Comparison of ENCODE assay signal across 24 cellular contexts in the genomic region with DNA sequence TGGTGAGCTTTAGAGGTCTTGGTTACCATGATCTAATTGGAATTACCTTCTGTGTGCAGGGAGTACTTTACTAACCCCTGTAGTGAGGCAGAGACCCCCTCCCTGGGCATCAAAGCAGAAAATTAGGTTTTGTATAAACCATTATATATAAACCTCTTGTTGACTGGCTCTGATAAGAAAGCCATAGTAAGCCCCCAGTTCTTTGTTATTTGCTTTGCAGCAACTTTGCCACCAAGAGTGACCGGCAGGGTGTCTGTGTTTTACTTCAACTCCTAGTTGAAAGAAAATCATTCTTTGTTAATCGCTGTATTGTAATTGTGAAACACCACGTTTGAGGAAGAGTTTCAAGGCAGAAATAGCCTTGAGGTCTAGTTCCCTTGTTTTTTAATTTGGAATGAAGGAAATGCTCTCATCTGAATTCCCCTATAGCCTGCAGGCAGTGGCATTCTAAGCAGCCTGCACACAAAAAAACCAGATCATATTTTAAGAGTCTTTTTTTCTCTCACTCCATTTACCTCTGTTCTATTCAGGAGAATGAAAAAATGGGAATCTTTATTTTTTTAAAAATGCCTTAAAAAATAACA.
DNase-seq lines count a peak whose midpoint lies in the region; ATAC-seq and TF ChIP-seq lines count a peak whose summit lies in the region.
"Had no signal": no experiment of that assay in that cellular context is flagged by ENCODE, and none has a peak within 500 bp of the region (broad histone marks: within the 10 kb centered on the region; RNA-seq: fewer than 3 reads in every experiment).

No MANE protein-coding gene starts in this region.

- H3K27me3 ChIP-seq in GM23338 (ENCODE audit: insufficient read depth), result peaks cover 23% of the 10 kb centered on the region
- H3K27me3 ChIP-seq in PC-9 (ENCODE audit: insufficient read depth, low read depth), result no peaks in the 10 kb centered on the region
- H3K27me3 ChIP-seq in sigmoid colon, result peaks cover 0 to 2% (median 0%) of the 10 kb centered on the region in 3 donors
- H3K27me3 ChIP-seq: esophagus muscularis mucosa had no signal

- H3K9me2 ChIP-seq in GM23338 (ENCODE audit: insufficient read depth), result peaks cover 9% of the 10 kb centered on the region; the same call in 1 of the 2 replicates
- H3K9me2 ChIP-seq in PC-9 (ENCODE audit: insufficient read depth), result no peaks in the 10 kb centered on the region

- BruUV-seq in PC-9 (replicated peaks; lab: Mats Ljungman, UMichigan), result no TSS peak

- TF ChIP-seq CTCF in GM23338 (conservative IDR thresholded peaks at IDR 0.05; ENCODE audit: low read depth in 2 of 2) (no peak), PC-9 (conservative IDR thresholded peaks at IDR 0.05) (no peak), osteocyte (IDR thresholded peaks at IDR 0.05) (no peak), sigmoid colon (IDR thresholded peaks at IDR 0.05) (no peak)

- H3K27me3 Mint-ChIP-seq in GM23338 (ENCODE audit: insufficient read depth, low read depth, poor library complexity), result peaks cover 25% of the 10 kb centered on the region
- H3K27me3 Mint-ChIP-seq in osteocyte (ENCODE audit: unreplicated experiment), result no peaks in the 10 kb centered on the region
- H3K27me3 Mint-ChIP-seq: activated CD4-positive, alpha-beta T cell treated with anti-CD3 and anti-CD28 coated beads, Interleukin-2, amount 10 ng/mL, durations not matched to agents 24 days and 14 days; activated CD8-positive, alpha-beta memory T cell treated with anti-CD3 and anti-CD28 coated beads, Interleukin-2, amount 10 ng/mL, durations not matched to agents 7 days and 5 days; activated naive CD8-positive, alpha-beta T cell treated with anti-CD3 and anti-CD28 coated beads for 36 hours; natural killer cell treated with Interleukin-12 subunit alpha and Interleukin-12 subunit beta and Interleukin-15 and Interleukin-18, amount 100 ng/mL, for 72 hours had no signal

- H3K4me1 ChIP-seq in GM23338 (ENCODE audit: insufficient read depth), result peaks cover 30% of the 10 kb centered on the region
- peaks cover 35% of the 10 kb centered on the region for H3K4me1 ChIP-seq in PC-9 (replicated peaks; ENCODE audit: insufficient read depth)
- H3K4me1 ChIP-seq in sigmoid colon, result no peaks in the 10 kb centered on the region
- H3K4me1 ChIP-seq: esophagus muscularis mucosa had no signal

- H3K9me3 Mint-ChIP-seq in GM23338, result peaks cover 2% of the 10 kb centered on the region; the same call in 1 of the 3 replicates
- H3K9me3 Mint-ChIP-seq in osteocyte (ENCODE audit: unreplicated experiment), result peaks cover 4% of the 10 kb centered on the region
- H3K9me3 Mint-ChIP-seq: activated CD4-positive, alpha-beta T cell treated with anti-CD3 and anti-CD28 coated beads, Interleukin-2, amount 10 ng/mL, durations not matched to agents 24 days and 14 days; activated naive CD8-positive, alpha-beta T cell treated with anti-CD3 and anti-CD28 coated beads for 36 hours; activated T-helper 2 cell treated with anti-CD3 and anti-CD28 coated beads, Interferon-gamma antibody, Interleukin-2, Interleukin-4, amounts not matched to agents 10 μg/mL and 5 μg/mL and 100 μg/mL, durations not matched to agents 14 hours and 24 hours and 36 hours had no signal

- no peak for TF ChIP-seq EP300 in sigmoid colon (IDR thresholded peaks at IDR 0.05)

- H3K4me3 ChIP-seq in GM23338 (0 out of 2 replicates have a peak overlapping the region, but pooled peaks have one; percentile 5), PC-9 (no peak overlapping the region), sigmoid colon (no peak overlapping the region)
- H3K4me3 ChIP-seq: esophagus muscularis mucosa, GM12878 had no signal

- no peak overlapping the region for H3K27ac Mint-ChIP-seq in GM23338
- peak overlapping the region; percentile 43 for H3K27ac Mint-ChIP-seq in osteocyte (ENCODE audit: unreplicated experiment)
- H3K27ac Mint-ChIP-seq: activated CD4-positive, alpha-beta T cell treated with anti-CD3 and anti-CD28 coated beads, Interleukin-2, amount 10 ng/mL, durations not matched to agents 24 days and 14 days; activated CD8-positive, alpha-beta memory T cell treated with anti-CD3 and anti-CD28 coated beads, Interleukin-2, amount 10 ng/mL, durations not matched to agents 7 days and 5 days; activated naive CD8-positive, alpha-beta T cell treated with anti-CD3 and anti-CD28 coated beads for 36 hours; activated T-helper 2 cell treated with anti-CD3 and anti-CD28 coated beads, Interferon-gamma antibody, Interleukin-2, Interleukin-4, amounts not matched to agents 10 μg/mL and 5 μg/mL and 100 μg/mL, durations not matched to agents 14 hours and 24 hours and 36 hours; CD14-positive monocyte; immature natural killer cell; natural killer cell treated with Interleukin-12 subunit alpha and Interleukin-12 subunit beta and Interleukin-15 and Interleukin-18, amount 100 ng/mL, for 72 hours had no signal

- ATAC-seq in GM23338 (peak; percentile 85), HG03139 (IDR thresholded peaks at IDR 0.05; ENCODE audit: unreplicated experiment) (no peak)
- ATAC-seq: activated CD8-positive, alpha-beta memory T cell treated with anti-CD3 and anti-CD28 coated beads, Interleukin-2, amount 10 ng/mL, durations not matched to agents 7 days and 5 days; GM12878; left ventricle myocardium superior; natural killer cell treated with Interleukin-12 subunit alpha and Interleukin-12 subunit beta and Interleukin-15 and Interleukin-18, amount 100 ng/mL, for 72 hours; SK-N-SH treated with all-trans-retinoic acid at 6 μM for 48 hours had no signal

- H2AFZ ChIP-seq in GM23338, result no peak overlapping the region
- no peak overlapping the region for H2AFZ ChIP-seq in PC-9

- POLR2A ChIA-PET in PC-9 (lab: Charles Lee; ENCODE audit: unreplicated experiment), result no interaction called here

- WGBS in sigmoid colon, 2 donors, result 49 to 50% methylated on average over 3 of the region's 3 CpGs

- H3K79me2 ChIP-seq in GM23338 (replicated peaks; ENCODE audit: insufficient read depth), result no peaks in the 10 kb centered on the region
- H3K79me2 ChIP-seq in PC-9 (ENCODE audit: low read depth), result no peaks in the 10 kb centered on the region

- peak overlapping the region; percentile 62 for H3K27ac ChIP-seq in GM23338 (ENCODE audit: low read depth)
- H3K27ac ChIP-seq in PC-9, result no peak overlapping the region
- H3K27ac ChIP-seq in sigmoid colon, result no peak overlapping the region
- H3K27ac ChIP-seq: esophagus muscularis mucosa had no signal

- CTCF ChIA-PET in PC-9 (lab: Charles Lee), result no interaction called here

- no peaks in the 10 kb centered on the region for H3K36me3 ChIP-seq in GM23338 (ENCODE audit: insufficient read depth)
- H3K36me3 ChIP-seq in PC-9 (ENCODE audit: low read depth), result no peaks in the 10 kb centered on the region
- no peaks in the 10 kb centered on the region for H3K36me3 ChIP-seq in sigmoid colon
- H3K36me3 ChIP-seq: esophagus muscularis mucosa had no signal

- H3F3A ChIP-seq in GM23338 (replicated peaks; ENCODE audit: low read depth) (no peaks in the 10 kb centered on the region), PC-9 (ENCODE audit: insufficient read depth, low read depth) (peaks cover 15% of the 10 kb centered on the region; the same call in 1 of the 2 replicates)

- H3K4me1 Mint-ChIP-seq in GM23338, result peaks cover 40% of the 10 kb centered on the region
- H3K4me1 Mint-ChIP-seq in osteocyte (ENCODE audit: unreplicated experiment), result peaks cover 24% of the 10 kb centered on the region
- H3K4me1 Mint-ChIP-seq: activated CD4-positive, alpha-beta T cell treated with anti-CD3 and anti-CD28 coated beads, Interleukin-2, amount 10 ng/mL, durations not matched to agents 24 days and 14 days; activated CD8-positive, alpha-beta memory T cell treated with anti-CD3 and anti-CD28 coated beads, Interleukin-2, amount 10 ng/mL, durations not matched to agents 7 days and 5 days; activated naive CD8-positive, alpha-beta T cell treated with anti-CD3 and anti-CD28 coated beads for 36 hours; CD14-positive monocyte; immature natural killer cell had no signal

- no peaks in the 10 kb centered on the region for H4K20me1 ChIP-seq in GM23338 (replicated peaks; ENCODE audit: insufficient read depth)
- no peaks in the 10 kb centered on the region for H4K20me1 ChIP-seq in PC-9 (ENCODE audit: insufficient read depth)

- H3K4me3 Mint-ChIP-seq in GM23338, result no peak overlapping the region; the same call in 2 of the 3 replicates
- no peak overlapping the region for H3K4me3 Mint-ChIP-seq in osteocyte (ENCODE audit: unreplicated experiment)
- H3K4me3 Mint-ChIP-seq: activated CD4-positive, alpha-beta T cell treated with anti-CD3 and anti-CD28 coated beads, Interleukin-2, amount 10 ng/mL, durations not matched to agents 24 days and 14 days; activated CD8-positive, alpha-beta memory T cell treated with anti-CD3 and anti-CD28 coated beads, Interleukin-2, amount 10 ng/mL, durations not matched to agents 7 days and 5 days; activated naive CD8-positive, alpha-beta T cell treated with anti-CD3 and anti-CD28 coated beads for 36 hours; CD14-positive monocyte; immature natural killer cell; natural killer cell treated with Interleukin-12 subunit alpha and Interleukin-12 subunit beta and Interleukin-15 and Interleukin-18, amount 100 ng/mL, for 72 hours had no signal

- no peak for TF ChIP-seq POLR2A in sigmoid colon (IDR thresholded peaks at IDR 0.05)

- DNase-seq in GM23338 (ENCODE audit: low spot score) (peak; percentile 77), PC-9 (peak in 1 of 2 experiments; percentile 71), iPS DF 19.7 (ENCODE audit: low read depth, low spot score) (peak; percentile 40), osteocyte (ENCODE audit: extremely low spot score, unreplicated experiment) (no peak), sigmoid colon (no peak)
- DNase-seq in stimulated activated CD4-positive, alpha-beta T cell treated with anti-CD3 and anti-CD28 coated beads, Interleukin-4, amount 100 ng/mL, for 4 hours, result no peak
- DNase-seq: activated CD8-positive, alpha-beta memory T cell treated with anti-CD3 and anti-CD28 coated beads, Interleukin-2, amount 10 ng/mL, durations not matched to agents 7 days and 5 days; activated naive CD8-positive, alpha-beta T cell treated with anti-CD3 and anti-CD28 coated beads for 36 hours; DMS 273 treated with DMSO at 0.1 percent for 48 hours; effector memory CD4-positive, alpha-beta T cell; immature natural killer cell; Karpas-422; left ventricle myocardium superior; NCI-H446; posterior cingulate gyrus; substantia nigra had no signal

- H3K4me2 ChIP-seq in GM23338, result peak overlapping the region; percentile 60
- 0 out of 2 replicates have a peak overlapping the region, but pooled peaks have one; percentile 17 for H3K4me2 ChIP-seq in PC-9

- intact Hi-C loops in PC-9 (cut with micrococcal nuclease; ENCODE audit: unreplicated experiment) (no loop called here), sigmoid colon (cut with DNase I) (no loop called here)

- H3K9me3 ChIP-seq in PC-9 (ENCODE audit: insufficient read depth, low read depth) (peaks cover 15% of the 10 kb centered on the region; the same call in 1 of the 2 replicates), sigmoid colon (no peaks in the 10 kb centered on the region)
- H3K9me3 ChIP-seq: esophagus muscularis mucosa had no signal

- H3K36me3 Mint-ChIP-seq in GM23338 (ENCODE audit: low read depth) (peaks cover 3% of the 10 kb centered on the region; the same call in 1 of the 3 replicates), osteocyte (ENCODE audit: unreplicated experiment) (no peaks in the 10 kb centered on the region)
- H3K36me3 Mint-ChIP-seq: activated CD8-positive, alpha-beta memory T cell treated with anti-CD3 and anti-CD28 coated beads, Interleukin-2, amount 10 ng/mL, durations not matched to agents 7 days and 5 days; activated naive CD8-positive, alpha-beta T cell treated with anti-CD3 and anti-CD28 coated beads for 36 hours; CD14-positive monocyte; immature natural killer cell; natural killer cell treated with Interleukin-12 subunit alpha and Interleukin-12 subunit beta and Interleukin-15 and Interleukin-18, amount 100 ng/mL, for 72 hours had no signal

Comparison
In these comparisons a context has a peak if more than half of its experiments do, and no peak if none do; other contexts are left out.
1. DNase-seq: peak in GM23338 (single experiment) and iPS DF 19.7 (single experiment); none in osteocyte (single experiment), stimulated activated CD4-positive, alpha-beta T cell treated with anti-CD3 and anti-CD28 coated beads, Interleukin-4, amount 100 ng/mL, for 4 hours (0 of 2) and sigmoid colon (single experiment).